Comparison of ENCODE assay signal across 9 cellular contexts in genomic region chr5:55694152-55694830, GRCh38. TPM values are rescaled to one million over a fixed set of nuclear protein-coding genes. Genes with fewer than 3 reads are reported as not detected.
A peak's percentile ranks its signal among the peaks of the same experiment; 100 is the strongest.
DNase-seq lines count a peak whose midpoint lies in the region; ATAC-seq, FAIRE-seq and TF ChIP-seq lines count a peak whose summit lies in the region.
"Had no signal": no experiment of that assay in that cellular context is flagged by ENCODE, and none has a peak within 500 bp of the region (broad histone marks: within the 10 kb centered on the region; RNA-seq: fewer than 3 reads in every experiment).

No MANE protein-coding gene starts in this region.

- WGBS in pancreas, 2 donors: 76 to 78% methylated on average over 3 of the region's 3 CpGs

- no peak for FAIRE-seq in pancreas (lab: Jason Lieb, UNC)

- H3K27me3 ChIP-seq in pancreas: no peaks in the 10 kb centered on the region

- peaks cover 0 to 25% (median 9%) of the 10 kb centered on the region in 3 donors for H3K4me1 ChIP-seq in pancreas

- ATAC-seq in pancreas: peak in 3 of 4 donors; percentile 35 to 47 (median 39)
- ATAC-seq in HG02973 (IDR thresholded peaks at IDR 0.05; ENCODE audit: unreplicated experiment): no peak
- no peak for ATAC-seq in HG03342 (IDR thresholded peaks at IDR 0.05; ENCODE audit: unreplicated experiment)

- no peak overlapping the region for H3K27ac ChIP-seq in pancreas

- TF ChIP-seq CTCF in pancreas (IDR thresholded peaks at IDR 0.05): no peak

- H3K9me3 ChIP-seq in pancreas: no peaks in the 10 kb centered on the region

- DNase-seq in NOMO-1 treated with DMSO at 0.1 percent for 48 hours (lab: John Stamatoyannopoulos, UW; ENCODE audit: unreplicated experiment): peak; percentile 39
- DNase-seq in NOMO-1 treated with dmso at 0.1 percent for 144 hours (lab: John Stamatoyannopoulos, UW; ENCODE audit: unreplicated experiment): no peak
- peak; percentile 22 for DNase-seq in NCI-H2171 (lab: John Stamatoyannopoulos, UW)
- DNase-seq in cerebellar cortex (ENCODE audit: low spot score): peak; percentile 56
- no peak for DNase-seq in pancreas
- DNase-seq in NCI-H128 (lab: John Stamatoyannopoulos, UW; ENCODE audit: unreplicated experiment): no peak

- intact Hi-C loops in pancreas (cut with DNase I): loop anchor here in 1 of 3 donors (10.0 kb wide), 1 partner anchor 379 kb away; no protein-coding TSS in a partner anchor

- no peak overlapping the region for H3K4me3 ChIP-seq in pancreas

- no peaks in the 10 kb centered on the region for H3K36me3 ChIP-seq in pancreas

RNA-seq across cellular contexts. Expression of gene SLC38A9, which starts 17.8 kb away (rescaled TPM):
- total RNA-seq in pancreas: 10 to 100 TPM; 14.8 to 27.1 (median 20.0) TPM
- polyA plus RNA-seq in pancreas: 10 to 100 TPM in 1 of 2 donors, 1 to 10 TPM in 1; 9.7 to 11.6 TPM

RNA-seq across cellular contexts. Expression of gene DDX4, which starts 43.6 kb away (rescaled TPM):
- under 1 TPM in 4 of 6 donors, not detected in 2; 0.09 to 0.56 (median 0.21) TPM for total RNA-seq in pancreas
- polyA plus RNA-seq in pancreas: under 1 TPM; 0.02 to 0.11 TPM
- total RNA-seq: skeletal muscle tissue had no signal

Comparison
In these comparisons a context has a peak if more than half of its experiments do, and no peak if none do; other contexts are left out.
1. DNase-seq: peak in NOMO-1 treated with DMSO at 0.1 percent for 48 hours (single experiment), NCI-H2171 (single experiment) and cerebellar cortex (single experiment); none in NOMO-1 treated with dmso at 0.1 percent for 144 hours (single experiment), pancreas (0 of 6) and NCI-H128 (single experiment).
2. ATAC-seq: peak in pancreas (3 of 4); none in HG02973 (single experiment) and HG03342 (single experiment).